17 cellular contexts compared by ENCODE assay signal in genomic region chr6:144480518-144480917, GRCh38.
"Had no signal": no experiment of that assay in that cellular context is flagged by ENCODE, and none has a peak within 500 bp of the region (broad histone marks: within the 10 kb centered on the region; RNA-seq: fewer than 3 reads in every experiment).

No MANE protein-coding gene starts in this region.

- H3K9me3 ChIP-seq: esophagus muscularis mucosa, lower lobe of right lung, right atrium auricular region, transverse colon, uterus had no signal

- H3K27ac ChIP-seq: esophagus muscularis mucosa, lower lobe of right lung, skin epidermis, transverse colon, uterus, WERI-Rb-1 had no signal

- H3K27ac Mint-ChIP-seq: activated naive CD8-positive, alpha-beta T cell treated with anti-CD3 and anti-CD28 coated beads for 36 hours; progenitor cell of endocrine pancreas; stimulated activated naive CD8-positive, alpha-beta T cell treated with anti-CD3 and anti-CD28 coated beads, Interleukin-15, Interleukin-2, amounts not matched to agents 100 ng/mL and 50 ng/mL, for 24 hours had no signal

- H3K4me1 ChIP-seq: transverse colon, uterus had no signal

- H3K9me3 Mint-ChIP-seq: activated naive CD8-positive, alpha-beta T cell treated with anti-CD3 and anti-CD28 coated beads for 36 hours; stimulated activated naive CD8-positive, alpha-beta T cell treated with anti-CD3 and anti-CD28 coated beads, Interleukin-15, Interleukin-2, amounts not matched to agents 100 ng/mL and 50 ng/mL, for 24 hours had no signal

- H3K4me3 Mint-ChIP-seq: activated naive CD8-positive, alpha-beta T cell treated with anti-CD3 and anti-CD28 coated beads for 36 hours; stimulated activated naive CD8-positive, alpha-beta T cell treated with anti-CD3 and anti-CD28 coated beads, Interleukin-15, Interleukin-2, amounts not matched to agents 100 ng/mL and 50 ng/mL, for 24 hours had no signal

- H3K27me3 ChIP-seq: esophagus muscularis mucosa, right atrium auricular region, transverse colon, uterus had no signal

- H3K27me3 Mint-ChIP-seq: activated naive CD8-positive, alpha-beta T cell treated with anti-CD3 and anti-CD28 coated beads for 36 hours; progenitor cell of endocrine pancreas; stimulated activated naive CD8-positive, alpha-beta T cell treated with anti-CD3 and anti-CD28 coated beads, Interleukin-15, Interleukin-2, amounts not matched to agents 100 ng/mL and 50 ng/mL, for 24 hours had no signal

- H3K4me3 ChIP-seq: esophagus muscularis mucosa, lower lobe of right lung, right atrium auricular region, skin epidermis, transverse colon, uterus had no signal

- H3K36me3 ChIP-seq: uterus, WERI-Rb-1 had no signal

- DNase-seq: activated CD4-positive, alpha-beta T cell treated with anti-CD3 and anti-CD28 coated beads for 1 hour; activated gamma-delta T cell treated with Interleukin-2 at 50 U/mL for 16 hours; activated naive CD8-positive, alpha-beta T cell treated with anti-CD3 and anti-CD28 coated beads for 36 hours; anterior cingulate cortex; cerebellar nuclear complex; effector CD8-positive, alpha-beta T cell; lower lobe of right lung; occipital lobe; T1000; transverse colon; uterus; WERI-Rb-1 had no signal
